ENCODE assay signal across 1 cellular context in genomic region chr11:114076974-114077373, GRCh38.
TF ChIP-seq lines count a peak whose summit lies in the region.

No MANE protein-coding gene starts in this region.

TF ChIP-seq in HepG2, 621 proteins besides CTCF, POLR2A, EP300 and RAD21 (continued from another document):
- TF ChIP-seq SOX6 (IDR thresholded peaks at IDR 0.05) (no peak), SOX6 (CRISPR knock-in tag; IDR thresholded peaks at IDR 0.05) (no peak), PITX1 (CRISPR knock-in tag; IDR thresholded peaks at IDR 0.05) (no peak), LCORL (IDR thresholded peaks at IDR 0.05) (no peak), LCORL (CRISPR knock-in tag; IDR thresholded peaks at IDR 0.05) (no peak), KMT2A (CRISPR knock-in tag; IDR thresholded peaks at IDR 0.05) (no peak)
- TF ChIP-seq, protein P1, sequence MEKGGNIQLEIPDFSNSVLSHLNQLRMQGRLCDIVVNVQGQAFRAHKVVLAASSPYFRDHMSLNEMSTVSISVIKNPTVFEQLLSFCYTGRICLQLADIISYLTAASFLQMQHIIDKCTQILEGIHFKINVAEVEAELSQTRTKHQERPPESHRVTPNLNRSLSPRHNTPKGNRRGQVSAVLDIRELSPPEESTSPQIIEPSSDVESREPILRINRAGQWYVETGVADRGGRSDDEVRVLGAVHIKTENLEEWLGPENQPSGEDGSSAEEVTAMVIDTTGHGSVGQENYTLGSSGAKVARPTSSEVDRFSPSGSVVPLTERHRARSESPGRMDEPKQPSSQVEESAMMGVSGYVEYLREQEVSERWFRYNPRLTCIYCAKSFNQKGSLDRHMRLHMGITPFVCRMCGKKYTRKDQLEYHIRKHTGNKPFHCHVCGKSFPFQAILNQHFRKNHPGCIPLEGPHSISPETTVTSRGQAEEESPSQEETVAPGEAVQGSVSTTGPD (CRISPR knock-in tag; IDR thresholded peaks at IDR 0.05) = no peak
- TF ChIP-seq, protein P2, sequence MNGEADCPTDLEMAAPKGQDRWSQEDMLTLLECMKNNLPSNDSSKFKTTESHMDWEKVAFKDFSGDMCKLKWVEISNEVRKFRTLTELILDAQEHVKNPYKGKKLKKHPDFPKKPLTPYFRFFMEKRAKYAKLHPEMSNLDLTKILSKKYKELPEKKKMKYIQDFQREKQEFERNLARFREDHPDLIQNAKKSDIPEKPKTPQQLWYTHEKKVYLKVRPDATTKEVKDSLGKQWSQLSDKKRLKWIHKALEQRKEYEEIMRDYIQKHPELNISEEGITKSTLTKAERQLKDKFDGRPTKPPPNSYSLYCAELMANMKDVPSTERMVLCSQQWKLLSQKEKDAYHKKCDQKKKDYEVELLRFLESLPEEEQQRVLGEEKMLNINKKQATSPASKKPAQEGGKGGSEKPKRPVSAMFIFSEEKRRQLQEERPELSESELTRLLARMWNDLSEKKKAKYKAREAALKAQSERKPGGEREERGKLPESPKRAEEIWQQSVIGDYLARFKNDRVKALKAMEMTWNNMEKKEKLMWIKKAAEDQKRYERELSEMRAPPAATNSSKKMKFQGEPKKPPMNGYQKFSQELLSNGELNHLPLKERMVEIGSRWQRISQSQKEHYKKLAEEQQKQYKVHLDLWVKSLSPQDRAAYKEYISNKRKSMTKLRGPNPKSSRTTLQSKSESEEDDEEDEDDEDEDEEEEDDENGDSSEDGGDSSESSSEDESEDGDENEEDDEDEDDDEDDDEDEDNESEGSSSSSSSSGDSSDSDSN (CRISPR knock-in tag; IDR thresholded peaks at IDR 0.05) = no peak
- TF ChIP-seq, protein P3, sequence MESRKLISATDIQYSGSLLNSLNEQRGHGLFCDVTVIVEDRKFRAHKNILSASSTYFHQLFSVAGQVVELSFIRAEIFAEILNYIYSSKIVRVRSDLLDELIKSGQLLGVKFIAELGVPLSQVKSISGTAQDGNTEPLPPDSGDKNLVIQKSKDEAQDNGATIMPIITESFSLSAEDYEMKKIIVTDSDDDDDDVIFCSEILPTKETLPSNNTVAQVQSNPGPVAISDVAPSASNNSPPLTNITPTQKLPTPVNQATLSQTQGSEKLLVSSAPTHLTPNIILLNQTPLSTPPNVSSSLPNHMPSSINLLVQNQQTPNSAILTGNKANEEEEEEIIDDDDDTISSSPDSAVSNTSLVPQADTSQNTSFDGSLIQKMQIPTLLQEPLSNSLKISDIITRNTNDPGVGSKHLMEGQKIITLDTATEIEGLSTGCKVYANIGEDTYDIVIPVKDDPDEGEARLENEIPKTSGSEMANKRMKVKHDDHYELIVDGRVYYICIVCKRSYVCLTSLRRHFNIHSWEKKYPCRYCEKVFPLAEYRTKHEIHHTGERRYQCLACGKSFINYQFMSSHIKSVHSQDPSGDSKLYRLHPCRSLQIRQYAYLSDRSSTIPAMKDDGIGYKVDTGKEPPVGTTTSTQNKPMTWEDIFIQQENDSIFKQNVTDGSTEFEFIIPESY (CRISPR knock-in tag; IDR thresholded peaks at IDR 0.05) = no peak
- TF ChIP-seq, protein P4, sequence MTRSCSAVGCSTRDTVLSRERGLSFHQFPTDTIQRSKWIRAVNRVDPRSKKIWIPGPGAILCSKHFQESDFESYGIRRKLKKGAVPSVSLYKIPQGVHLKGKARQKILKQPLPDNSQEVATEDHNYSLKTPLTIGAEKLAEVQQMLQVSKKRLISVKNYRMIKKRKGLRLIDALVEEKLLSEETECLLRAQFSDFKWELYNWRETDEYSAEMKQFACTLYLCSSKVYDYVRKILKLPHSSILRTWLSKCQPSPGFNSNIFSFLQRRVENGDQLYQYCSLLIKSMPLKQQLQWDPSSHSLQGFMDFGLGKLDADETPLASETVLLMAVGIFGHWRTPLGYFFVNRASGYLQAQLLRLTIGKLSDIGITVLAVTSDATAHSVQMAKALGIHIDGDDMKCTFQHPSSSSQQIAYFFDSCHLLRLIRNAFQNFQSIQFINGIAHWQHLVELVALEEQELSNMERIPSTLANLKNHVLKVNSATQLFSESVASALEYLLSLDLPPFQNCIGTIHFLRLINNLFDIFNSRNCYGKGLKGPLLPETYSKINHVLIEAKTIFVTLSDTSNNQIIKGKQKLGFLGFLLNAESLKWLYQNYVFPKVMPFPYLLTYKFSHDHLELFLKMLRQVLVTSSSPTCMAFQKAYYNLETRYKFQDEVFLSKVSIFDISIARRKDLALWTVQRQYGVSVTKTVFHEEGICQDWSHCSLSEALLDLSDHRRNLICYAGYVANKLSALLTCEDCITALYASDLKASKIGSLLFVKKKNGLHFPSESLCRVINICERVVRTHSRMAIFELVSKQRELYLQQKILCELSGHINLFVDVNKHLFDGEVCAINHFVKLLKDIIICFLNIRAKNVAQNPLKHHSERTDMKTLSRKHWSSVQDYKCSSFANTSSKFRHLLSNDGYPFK (CRISPR knock-in tag; IDR thresholded peaks at IDR 0.05; ENCODE audit: borderline replicate concordance) = no peak
